In the genomic region with DNA sequence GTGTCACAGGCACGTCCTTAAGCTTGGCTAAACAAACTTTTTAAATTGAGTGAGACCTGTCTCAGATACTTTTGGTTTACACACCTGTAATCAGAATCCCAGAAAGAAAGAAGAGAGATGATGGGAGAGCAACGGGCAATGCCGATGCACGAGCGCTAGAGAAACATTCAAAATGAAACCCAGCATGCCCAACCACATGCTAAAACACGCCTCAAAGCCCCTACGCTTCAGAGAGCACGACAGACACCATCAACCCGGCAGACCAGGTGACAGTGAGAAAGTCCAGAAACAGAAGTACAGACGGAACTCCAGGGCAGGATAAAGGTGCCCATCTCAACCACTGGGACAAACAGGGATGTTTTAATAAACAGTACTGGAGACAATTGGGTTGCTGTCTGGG, we compare ENCODE assay signal across 18 cellular contexts.
A peak's percentile ranks its signal among the peaks of the same experiment; 100 is the strongest.
DNase-seq lines count a peak whose midpoint lies in the region; ATAC-seq and TF ChIP-seq lines count a peak whose summit lies in the region.
"Had no signal": no experiment of that assay in that cellular context is flagged by ENCODE, and none has a peak within 500 bp of the region (broad histone marks: within the 10 kb centered on the region; RNA-seq: fewer than 3 reads in every experiment).

No MANE protein-coding gene starts in this region.

- no peak overlapping the region for H3K14ac ChIP-seq in H9 (ENCODE audit: insufficient read depth, low read length)

- H3K56ac ChIP-seq in H9 (ENCODE audit: insufficient read length, low read depth, low read length), result no peak overlapping the region

- no peak overlapping the region for H2BK20ac ChIP-seq in H9 (ENCODE audit: low read depth, low read length, poor library complexity, severe bottlenecking)

- H2BK15ac ChIP-seq in H9 (ENCODE audit: low read depth, low read length), result no peak overlapping the region

- H4K8ac ChIP-seq in H9 (replicated peaks; ENCODE audit: insufficient read length, low read depth, low read length), result no peak overlapping the region

- H3K27ac ChIP-seq in H9 (ENCODE audit: insufficient read length, low read depth, low read length) (no peak overlapping the region), gastrocnemius medialis (peak overlapping the region; percentile 94 to 99 (median 98))
- H3K27ac ChIP-seq: BLaER1 treated with 17β-estradiol and CSF1 and Interleukin-3, amounts not matched to agents 10 nM and 100 nM; ovary; Peyer's patch had no signal

- TF ChIP-seq CTCF in GM12865 (IDR thresholded peaks at IDR 0.05; ENCODE audit: insufficient read depth, low read depth, low read length, missing control alignments), result no peak
- no peak for TF ChIP-seq CTCF in H9 (conservative IDR thresholded peaks at IDR 0.05)
- TF ChIP-seq CTCF in chondrocyte (IDR thresholded peaks at IDR 0.05), result no peak
- no peak for TF ChIP-seq CTCF in gastrocnemius medialis (IDR thresholded peaks at IDR 0.05 in 4 of 5, conservative IDR thresholded peaks at IDR 0.05 in 1 of 5)

- no peak overlapping the region for H2AFZ ChIP-seq in H9 (ENCODE audit: low read length)

- DNase-seq in GM12865 (ENCODE audit: low read depth), result peak; percentile 56
- peak; percentile 4 for DNase-seq in H9
- peak; percentile 12 for DNase-seq in chondrocyte (ENCODE audit: low spot score)
- DNase-seq in gastrocnemius medialis, result no peak
- no peak for DNase-seq in islet precursor cell
- DNase-seq in NCI-H1694 treated with DMSO at 0.1 percent for 48 hours (lab: John Stamatoyannopoulos, UW), result no peak
- DNase-seq: activated naive CD4-positive, alpha-beta T cell; kidney; midbrain; NCI-H1092; NCI-H748 treated with DMSO at 0.1 percent for 48 hours; stimulated activated naive CD8-positive, alpha-beta T cell treated with anti-CD3 and anti-CD28 coated beads, Interleukin-15, amount 100 ng/mL, for 72 hours had no signal

- H3K36me3 Mint-ChIP-seq in H9 (ENCODE audit: insufficient read depth in 1 of 3, low read depth in 3 of 3), result peaks cover 19 to 41% (median 27%) of the 10 kb centered on the region in 3 experiments
- H3K36me3 Mint-ChIP-seq in chondrocyte (ENCODE audit: low read depth), result peaks cover 3% of the 10 kb centered on the region

- no peak overlapping the region for H3K18ac ChIP-seq in H9 (ENCODE audit: insufficient read length, low read depth, low read length)

- peaks cover 13% of the 10 kb centered on the region for H3K79me1 ChIP-seq in H9 (ENCODE audit: insufficient read depth, low read depth, low read length, poor library complexity, severe bottlenecking)

- H3T11ph ChIP-seq in H9 (ENCODE audit: low read length), result no peak overlapping the region

- H3K27me3 ChIP-seq in H9 (ENCODE audit: insufficient read depth, low read length), result no peaks in the 10 kb centered on the region
- H3K27me3 ChIP-seq in gastrocnemius medialis, result no peaks in the 10 kb centered on the region
- H3K27me3 ChIP-seq: BLaER1 treated with 17β-estradiol and CSF1 and Interleukin-3, amounts not matched to agents 10 nM and 100 nM; ovary; Peyer's patch had no signal

- no peak for TF ChIP-seq POLR2A in gastrocnemius medialis (IDR thresholded peaks at IDR 0.05)

- ATAC-seq in gastrocnemius medialis, result no peak
- no peak for ATAC-seq in HG02840 (IDR thresholded peaks at IDR 0.05; ENCODE audit: low FRiP score, unreplicated experiment)
- ATAC-seq: K562; stimulated activated naive CD8-positive, alpha-beta T cell treated with anti-CD3 and anti-CD28 coated beads, Interleukin-15, amount 100 ng/mL, for 72 hours had no signal

- no peak overlapping the region for H3K27ac Mint-ChIP-seq in H9
- H3K27ac Mint-ChIP-seq in chondrocyte (ENCODE audit: unreplicated experiment), result no peak overlapping the region

- H2BK120ac ChIP-seq in H9 (ENCODE audit: low read depth, low read length, poor library complexity, severe bottlenecking), result no peak overlapping the region

- no peaks in the 10 kb centered on the region for H3K23me2 ChIP-seq in H9 (ENCODE audit: insufficient read length, low read depth, low read length, poor library complexity, severe bottlenecking)

- no peak overlapping the region for H3K4me2 ChIP-seq in H9 (ENCODE audit: insufficient read depth, insufficient read length, low read length)
- H3K4me2 ChIP-seq: BLaER1 treated with 17β-estradiol and CSF1 and Interleukin-3, amounts not matched to agents 10 nM and 100 nM; smooth muscle cell had no signal

- no peak overlapping the region for H4K91ac ChIP-seq in H9 (ENCODE audit: insufficient read length, low read depth, low read length)

- WGBS in H9 (ENCODE audit: extremely low coverage, insufficient read length, low lambda C conversion rate), result no CpG with 5 or more reads among the region's 10 CpGs

- intact Hi-C loops in gastrocnemius medialis (cut with DNase I; ENCODE audit: low total_unique reads), result loop anchor here (10.0 kb wide), 1 partner anchor 939 kb away; no protein-coding TSS in a partner anchor

- H3K9ac ChIP-seq in H9 (ENCODE audit: extremely low read depth, insufficient read length, low read length), result no peak overlapping the region
- H3K9ac ChIP-seq: BLaER1 treated with 17β-estradiol and CSF1 and Interleukin-3, amounts not matched to agents 10 nM and 100 nM had no signal

- no peak overlapping the region for H3K4me3 ChIP-seq in GM12865 (ENCODE audit: low read depth, low read length)
- H3K4me3 ChIP-seq in gastrocnemius medialis, result no peak overlapping the region
- H3K4me3 ChIP-seq: BLaER1 treated with 17β-estradiol and CSF1 and Interleukin-3, amounts not matched to agents 10 nM and 100 nM; K562; ovary; Peyer's patch; smooth muscle cell had no signal

- in situ Hi-C loops in gastrocnemius medialis (cut with MboI; ENCODE audit: low sequenced_read_pairs in 4 of 4), result no loop called here

- no peak overlapping the region for H3K23ac ChIP-seq in H9 (ENCODE audit: insufficient read length, low read depth, low read length)

- H3K79me2 ChIP-seq in H9 (ENCODE audit: insufficient read depth, low read length), result peaks cover 13% of the 10 kb centered on the region; the same call in 1 of the 2 replicates

- H3K4me1 Mint-ChIP-seq in H9, result peaks cover 16 to 19% of the 10 kb centered on the region in 2 experiments
- peaks cover 23% of the 10 kb centered on the region for H3K4me1 Mint-ChIP-seq in chondrocyte (ENCODE audit: low read depth)

- H4K20me1 ChIP-seq in H9 (ENCODE audit: control insufficient read depth, insufficient read depth, insufficient read length), result peaks cover 4% of the 10 kb centered on the region

- no peaks in the 10 kb centered on the region for H3K4me1 ChIP-seq in H9 (ENCODE audit: insufficient read depth, low read length)
- peaks cover 77 to 85% of the 10 kb centered on the region in 2 donors for H3K4me1 ChIP-seq in gastrocnemius medialis

- H2BK5ac ChIP-seq in H9 (ENCODE audit: insufficient read length, low read length), result no peak overlapping the region

- H3K9me3 Mint-ChIP-seq in H9 (peaks cover 23 to 25% of the 10 kb centered on the region in 2 experiments), chondrocyte (ENCODE audit: low read depth) (peaks cover 9% of the 10 kb centered on the region)

- H2BK12ac ChIP-seq in H9 (ENCODE audit: insufficient read length, low read depth, low read length), result no peak overlapping the region

- H3K9me3 ChIP-seq in H9 (ENCODE audit: control insufficient read depth, low read depth, low read length), result no peaks in the 10 kb centered on the region
- H3K9me3 ChIP-seq in gastrocnemius medialis, result no peaks in the 10 kb centered on the region
- H3K9me3 ChIP-seq: ovary had no signal

- H3K4ac ChIP-seq in H9 (ENCODE audit: low read depth, low read length), result no peak overlapping the region

- no peak overlapping the region for H4K5ac ChIP-seq in H9 (ENCODE audit: insufficient read length, low read depth, low read length)

- H3K27me3 Mint-ChIP-seq in H9 (ENCODE audit: low read depth) (no peaks in the 10 kb centered on the region), chondrocyte (ENCODE audit: low read depth) (no peaks in the 10 kb centered on the region)
- H3K27me3 Mint-ChIP-seq: stimulated activated naive CD8-positive, alpha-beta T cell treated with anti-CD3 and anti-CD28 coated beads, Interleukin-15, amount 100 ng/mL, for 72 hours had no signal

- no peak overlapping the region for H3K4me3 Mint-ChIP-seq in H9
- no peak overlapping the region for H3K4me3 Mint-ChIP-seq in chondrocyte (ENCODE audit: unreplicated experiment)
- H3K4me3 Mint-ChIP-seq: stimulated activated naive CD8-positive, alpha-beta T cell treated with anti-CD3 and anti-CD28 coated beads, Interleukin-15, amount 100 ng/mL, for 72 hours had no signal

- no peak overlapping the region for H2AK5ac ChIP-seq in H9 (ENCODE audit: insufficient read length, low read length)

- H3K36me3 ChIP-seq in gastrocnemius medialis, result no peaks in the 10 kb centered on the region
- H3K36me3 ChIP-seq: ovary, Peyer's patch had no signal

Comparison
In these comparisons a context has a peak if more than half of its experiments do, and no peak if none do; other contexts are left out.
1. DNase-seq: peak in GM12865 (single experiment), H9 (single experiment) and chondrocyte (single experiment); none in gastrocnemius medialis (0 of 2), islet precursor cell (single experiment) and NCI-H1694 treated with DMSO at 0.1 percent for 48 hours (single experiment).